In genomic region chr16:9846362-9847099, GRCh38 we compare ENCODE assay signal across 2 cellular contexts.
TF ChIP-seq lines count a peak whose summit lies in the region.

No MANE protein-coding gene starts in this region.

TF ChIP-seq in A549, 52 proteins besides CTCF, POLR2A, EP300 and RAD21 (continued from another document):
- TF ChIP-seq BCL3 (IDR thresholded peaks at IDR 0.05) (no peak), ELK1 (IDR thresholded peaks at IDR 0.05; ENCODE audit: low read depth, low read length) (no peak), JUN (IDR thresholded peaks at IDR 0.05) (no peak), RCOR1 (IDR thresholded peaks at IDR 0.05; ENCODE audit: low read depth, low read length) (no peak), CBX8 (IDR thresholded peaks at IDR 0.05) (no peak), TFCP2L1 (CRISPR knock-in tag; IDR thresholded peaks at IDR 0.05) (no peak)

TF ChIP-seq in H1, 55 proteins besides CTCF, POLR2A, EP300 and RAD21 (continued from another document):
- TF ChIP-seq CTBP2 (IDR thresholded peaks at IDR 0.05; ENCODE audit: borderline replicate concordance, insufficient read depth, insufficient read length, low read length) (no peak), SIN3A (conservative IDR thresholded peaks at IDR 0.05 in 1 of 2, IDR thresholded peaks at IDR 0.05 in 1 of 2; ENCODE audit: low read depth in 1 of 2, low read length in 2 of 2) (no peak), CREB1 (IDR thresholded peaks at IDR 0.05) (no peak), GTF2F1 (IDR thresholded peaks at IDR 0.05; ENCODE audit: borderline replicate concordance, low read depth, low read length) (no peak), SP2 (IDR thresholded peaks at IDR 0.05; ENCODE audit: low read length) (no peak), ATF2 (IDR thresholded peaks at IDR 0.05; ENCODE audit: low read length) (no peak), TAF7 (optimal IDR thresholded peaks at IDR 0.05; ENCODE audit: borderline replicate concordance, low read depth, low read length) (no peak), HDAC2 (IDR thresholded peaks at IDR 0.05; ENCODE audit: borderline replicate concordance in 1 of 2, low read depth in 2 of 2, low read length in 2 of 2) (no peak)
